ENCODE assay signal across 23 cellular contexts in the genomic region with DNA sequence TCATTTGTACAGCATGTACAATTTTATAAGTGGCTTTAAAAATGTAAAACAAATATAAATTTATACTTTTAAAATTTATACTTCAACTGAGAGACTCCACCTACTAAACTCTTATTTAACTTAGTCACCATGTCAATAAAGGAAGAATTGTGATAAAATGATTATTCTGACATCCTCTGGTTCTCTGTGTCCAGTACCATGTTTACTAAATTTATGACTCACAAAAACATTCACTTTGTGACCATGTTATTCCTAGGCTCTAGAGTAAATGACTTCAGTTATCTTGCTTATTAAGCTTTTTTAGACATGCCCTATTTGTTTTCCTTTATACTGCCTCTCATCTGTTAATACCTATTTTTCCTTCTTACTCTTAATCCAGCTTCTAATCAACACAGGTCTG.
DNase-seq lines count a peak whose midpoint lies in the region; ATAC-seq, FAIRE-seq and TF ChIP-seq lines count a peak whose summit lies in the region.
"Had no signal": no experiment of that assay in that cellular context is flagged by ENCODE, and none has a peak within 500 bp of the region (broad histone marks: within the 10 kb centered on the region; RNA-seq: fewer than 3 reads in every experiment).

No MANE protein-coding gene starts in this region.

- intact Hi-C loops in endothelial cell of umbilical vein (cut with micrococcal nuclease) (no loop called here), left cardiac atrium (cut with DNase I) (no loop called here)

- peak; percentile 50 for DNase-seq in DMS53 (lab: John Stamatoyannopoulos, UW)
- DNase-seq in DND-41: no peak
- peak; percentile 39 for DNase-seq in endothelial cell of umbilical vein (ENCODE audit: low read depth, low spot score)
- DNase-seq in left cardiac atrium: no peak
- no peak for DNase-seq in activated CD4-positive, alpha-beta T cell treated with anti-CD3 and anti-CD28 coated beads for 4 hours
- DNase-seq: AML-193; Caco-2; Calu3; CD4-positive, alpha-beta T cell; CD8-positive, alpha-beta T cell; DMS79 treated with DMSO at 0.1 percent for 48 hours; EL; GDM1 had no signal

- POLR2A ChIA-PET in endothelial cell of umbilical vein (lab: Charles Lee): no interaction called here

- TF ChIP-seq CTCF in DND-41 (IDR thresholded peaks at IDR 0.05; ENCODE audit: borderline replicate concordance, extremely low read depth, low read length, poor library complexity, severe bottlenecking): no peak
- no peak for TF ChIP-seq CTCF in Loucy (conservative IDR thresholded peaks at IDR 0.05; ENCODE audit: low read length)
- no peak for TF ChIP-seq CTCF in endothelial cell of umbilical vein (IDR thresholded peaks at IDR 0.05; ENCODE audit: extremely low read depth in 1 of 2, insufficient read depth in 1 of 2, low read depth in 1 of 2, low read length in 2 of 2)

- H3K9ac ChIP-seq in DND-41 (ENCODE audit: low read depth, low read length) (no peak overlapping the region; the same call in 1 of the 2 replicates), Loucy (ENCODE audit: low read depth, low read length, poor library complexity, severe bottlenecking) (peak overlapping the region; percentile 12), endothelial cell of umbilical vein (replicated peaks; ENCODE audit: extremely low read depth, insufficient read depth, low read length) (no peak overlapping the region)
- H3K9ac ChIP-seq: BLaER1 treated with 17β-estradiol and CSF1 and Interleukin-3, amounts not matched to agents 10 nM and 100 nM had no signal

- H3K9me2 ChIP-seq in Loucy (replicated peaks; ENCODE audit: low read depth, low read length): no peaks in the 10 kb centered on the region

- no peaks in the 10 kb centered on the region for H3K9me1 ChIP-seq in endothelial cell of umbilical vein (replicated peaks; ENCODE audit: control insufficient read depth, extremely low read depth, insufficient read depth, low read length)

- no peak for TF ChIP-seq POLR2A in endothelial cell of umbilical vein (IDR thresholded peaks at IDR 0.05; ENCODE audit: low read depth, low read length)

- H2AFZ ChIP-seq in DND-41 (ENCODE audit: low read depth, low read length): peak overlapping the region; percentile 65; the same call in 1 of the 2 replicates
- peak overlapping the region; percentile 50 for H2AFZ ChIP-seq in Loucy (ENCODE audit: low read length)
- H2AFZ ChIP-seq in endothelial cell of umbilical vein (ENCODE audit: low read depth, low read length): no peak overlapping the region

- peak; percentile 37 for FAIRE-seq in endothelial cell of umbilical vein (lab: Jason Lieb, UNC)
- FAIRE-seq: A549, D721Med, GM12878, GM12892, GM18507 had no signal

- 0 out of 2 replicates have a peak overlapping the region, but pooled peaks have one; percentile 55 for H3K4me2 ChIP-seq in DND-41 (ENCODE audit: insufficient read depth, low read length)
- peak overlapping the region; percentile 50 for H3K4me2 ChIP-seq in Loucy (ENCODE audit: low read depth, low read length, poor library complexity, severe bottlenecking)
- H3K4me2 ChIP-seq in endothelial cell of umbilical vein (ENCODE audit: insufficient read depth, low read length): peak overlapping the region; percentile 39
- H3K4me2 ChIP-seq: A549; BLaER1 treated with 17β-estradiol and CSF1 and Interleukin-3, amounts not matched to agents 10 nM and 100 nM had no signal

- ATAC-seq in DND-41 (ENCODE audit: insufficient read depth, low read depth) (no peak), left cardiac atrium (no peak), GM19463 (IDR thresholded peaks at IDR 0.05; ENCODE audit: unreplicated experiment) (no peak)
- ATAC-seq: A549; CD8-positive, alpha-beta T cell; GM12878 had no signal

- H3K27me3 ChIP-seq in DND-41 (ENCODE audit: insufficient read depth, low read length, poor library complexity) (no peaks in the 10 kb centered on the region), Loucy (ENCODE audit: insufficient read depth, low read length, poor library complexity, severe bottlenecking) (no peaks in the 10 kb centered on the region), endothelial cell of umbilical vein (ENCODE audit: control insufficient read depth in 2 of 2, insufficient read depth in 2 of 2, low read length in 2 of 2) (no peaks in the 10 kb centered on the region)
- H3K27me3 ChIP-seq: BLaER1 treated with 17β-estradiol and CSF1 and Interleukin-3, amounts not matched to agents 10 nM and 100 nM had no signal

- H4K20me1 ChIP-seq in DND-41 (ENCODE audit: insufficient read depth, low read length) (no peaks in the 10 kb centered on the region), Loucy (ENCODE audit: insufficient read depth, low read length, poor library complexity, severe bottlenecking) (no peaks in the 10 kb centered on the region), endothelial cell of umbilical vein (replicated peaks; ENCODE audit: control insufficient read depth, extremely low read depth, insufficient read depth, low read length) (no peaks in the 10 kb centered on the region)
- H4K20me1 ChIP-seq: BLaER1 treated with 17β-estradiol and CSF1 and Interleukin-3, amounts not matched to agents 10 nM and 100 nM had no signal

- H3K9me3 ChIP-seq in DND-41 (ENCODE audit: insufficient read depth, low read length, severe bottlenecking): peaks cover 5% of the 10 kb centered on the region
- H3K9me3 ChIP-seq in Loucy (ENCODE audit: insufficient read depth, low read depth, low read length): no peaks in the 10 kb centered on the region
- no peaks in the 10 kb centered on the region for H3K9me3 ChIP-seq in endothelial cell of umbilical vein (replicated peaks; ENCODE audit: control insufficient read depth, insufficient read depth, low read length)
- H3K9me3 ChIP-seq: A549, Caco-2 had no signal

- H3K27ac ChIP-seq in DND-41 (ENCODE audit: low read length) (peak overlapping the region; percentile 52), endothelial cell of umbilical vein (ENCODE audit: insufficient read depth, low read depth, low read length) (peak overlapping the region; percentile 9)
- H3K27ac ChIP-seq: 22Rv1; A549; BLaER1 treated with 17β-estradiol and CSF1 and Interleukin-3, amounts not matched to agents 10 nM and 100 nM; C4-2B had no signal

- H3K79me2 ChIP-seq in DND-41 (ENCODE audit: insufficient read depth, low read length): no peaks in the 10 kb centered on the region
- no peaks in the 10 kb centered on the region for H3K79me2 ChIP-seq in Loucy (ENCODE audit: insufficient read depth, low read length)
- no peaks in the 10 kb centered on the region for H3K79me2 ChIP-seq in endothelial cell of umbilical vein (ENCODE audit: control insufficient read depth, insufficient read depth, low read length)

- CTCF ChIA-PET in endothelial cell of umbilical vein (lab: Charles Lee): interaction anchor here (0.9 kb wide), 2 partner anchors 36 to 151 kb away, joined by 3 read pairs; no protein-coding TSS in a partner anchor

- no peaks in the 10 kb centered on the region for H3K36me3 ChIP-seq in DND-41 (ENCODE audit: insufficient read depth, low read length)
- H3K36me3 ChIP-seq in Loucy (ENCODE audit: insufficient read depth, low read length): no peaks in the 10 kb centered on the region
- H3K36me3 ChIP-seq in endothelial cell of umbilical vein (ENCODE audit: control insufficient read depth in 2 of 2, extremely low read depth in 1 of 2, insufficient read depth in 2 of 2, low read length in 2 of 2): no peaks in the 10 kb centered on the region
- H3K36me3 ChIP-seq: BLaER1 treated with 17β-estradiol and CSF1 and Interleukin-3, amounts not matched to agents 10 nM and 100 nM had no signal

- H3K4me3 ChIP-seq in DND-41 (ENCODE audit: low read depth in 1 of 2, low read length in 2 of 2): no peak overlapping the region
- H3K4me3 ChIP-seq in Loucy (ENCODE audit: low read length, poor library complexity, severe bottlenecking): no peak overlapping the region
- no peak overlapping the region for H3K4me3 ChIP-seq in endothelial cell of umbilical vein (replicated peaks in 1 of 3; ENCODE audit: insufficient read depth in 1 of 3, low read depth in 1 of 3, low read length in 3 of 3)
- H3K4me3 ChIP-seq: A549; BLaER1 treated with 17β-estradiol and CSF1 and Interleukin-3, amounts not matched to agents 10 nM and 100 nM; GM12878 had no signal

- dilution Hi-C loops in endothelial cell of umbilical vein (cut with MboI; ENCODE audit: extremely low pct_ligation_motif_present, low sequenced_read_pairs): no loop called here

- BruUV-seq in endothelial cell of umbilical vein (replicated peaks; lab: Mats Ljungman, UMichigan): no TSS peak

- H3K4me1 ChIP-seq in DND-41 (ENCODE audit: insufficient read depth, low read length) (peaks cover 8% of the 10 kb centered on the region), Loucy (ENCODE audit: insufficient read depth, low read length, poor library complexity, severe bottlenecking) (peaks cover 5% of the 10 kb centered on the region), endothelial cell of umbilical vein (ENCODE audit: control insufficient read depth, extremely low read depth, insufficient read depth, low read length) (peaks cover 41% of the 10 kb centered on the region)
- H3K4me1 ChIP-seq: A549; BLaER1 treated with 17β-estradiol and CSF1 and Interleukin-3, amounts not matched to agents 10 nM and 100 nM; Caco-2 had no signal

- H3F3A ChIP-seq in Loucy (ENCODE audit: low read depth): no peaks in the 10 kb centered on the region

TF ChIP-seq in endothelial cell of umbilical vein, 7 proteins besides CTCF, POLR2A, EP300 and RAD21:
- TF ChIP-seq EZH2 (IDR thresholded peaks at IDR 0.05; ENCODE audit: borderline replicate concordance, low read depth, low read length, severe bottlenecking): no peak
- peak; percentile 25 for TF ChIP-seq FOS (IDR thresholded peaks at IDR 0.05; ENCODE audit: borderline replicate concordance, insufficient read depth, low read length)
- no peak for TF ChIP-seq JUN (IDR thresholded peaks at IDR 0.05; ENCODE audit: borderline replicate concordance, insufficient read depth, insufficient read length, low read depth)
TF ChIP-seq in endothelial cell of umbilical vein: peak in this region for 1.

Comparison
In these comparisons a context has a peak if more than half of its experiments do, and no peak if none do; other contexts are left out.
1. DNase-seq: peak in DMS53 (single experiment) and endothelial cell of umbilical vein (single experiment); none in DND-41 (single experiment), left cardiac atrium (single experiment) and activated CD4-positive, alpha-beta T cell treated with anti-CD3 and anti-CD28 coated beads for 4 hours (0 of 2).
2. Peak in every context shown above with its lines, with median percentiles within 50 percentile points of each other: H3K4me2 ChIP-seq.